In genomic region chr3:45687828-45688193, GRCh38 we compare ENCODE assay signal across 8 cellular contexts. TPM values are rescaled to one million over a fixed set of nuclear protein-coding genes. Genes with fewer than 3 reads are reported as not detected.
A peak's percentile ranks its signal among the peaks of the same experiment; 100 is the strongest.
DNase-seq lines count a peak whose midpoint lies in the region; ATAC-seq and TF ChIP-seq lines count a peak whose summit lies in the region.

No MANE protein-coding gene starts in this region.

- no peak for ATAC-seq in stimulated activated memory B cell treated with anti-CD40 and anti-IgM and Interleukin-4, amounts not matched to agents 10 μg/mL and 1 μg/mL and 100 μg/mL, for 72 hours
- ATAC-seq in GM18867 (IDR thresholded peaks at IDR 0.05; ENCODE audit: unreplicated experiment) (no peak), HG02852 (IDR thresholded peaks at IDR 0.05; ENCODE audit: unreplicated experiment) (no peak)

- peaks cover 5% of the 10 kb centered on the region for H3K27me3 Mint-ChIP-seq in T-helper 1 cell treated with Interleukin-12 subunit alpha and Interleukin-12 subunit beta and Interleukin-4 antibody, amounts not matched to agents 30 μg/mL and 1 μg/mL, for 36 hours (ENCODE audit: low read depth)
- no peaks in the 10 kb centered on the region for H3K27me3 Mint-ChIP-seq in stimulated activated memory B cell treated with anti-CD40 and anti-IgM and Interleukin-4, amounts not matched to agents 10 μg/mL and 1 μg/mL and 100 μg/mL, for 72 hours

- peak overlapping the region; percentile 60 to 94 (median 68) for H3K4me3 ChIP-seq in fibroblast of lung (replicated peaks in 1 of 4; ENCODE audit: control extremely low read depth in 1 of 4, insufficient read depth in 1 of 4, low read depth in 3 of 4, low read length in 4 of 4)

- H2AFZ ChIP-seq in fibroblast of lung (ENCODE audit: low read length) = no peak overlapping the region

- peak overlapping the region; percentile 68 for H3K4me3 Mint-ChIP-seq in T-helper 1 cell treated with Interleukin-12 subunit alpha and Interleukin-12 subunit beta and Interleukin-4 antibody, amounts not matched to agents 30 μg/mL and 1 μg/mL, for 36 hours
- H3K4me3 Mint-ChIP-seq in stimulated activated memory B cell treated with anti-CD40 and anti-IgM and Interleukin-4, amounts not matched to agents 10 μg/mL and 1 μg/mL and 100 μg/mL, for 72 hours = peak overlapping the region; percentile 47

- H3K36me3 Mint-ChIP-seq in T-helper 1 cell treated with Interleukin-12 subunit alpha and Interleukin-12 subunit beta and Interleukin-4 antibody, amounts not matched to agents 30 μg/mL and 1 μg/mL, for 36 hours (ENCODE audit: low read depth) = peaks cover 28% of the 10 kb centered on the region
- peaks cover 23% of the 10 kb centered on the region for H3K36me3 Mint-ChIP-seq in stimulated activated memory B cell treated with anti-CD40 and anti-IgM and Interleukin-4, amounts not matched to agents 10 μg/mL and 1 μg/mL and 100 μg/mL, for 72 hours

- no peak overlapping the region for H3K27ac Mint-ChIP-seq in T-helper 1 cell treated with Interleukin-12 subunit alpha and Interleukin-12 subunit beta and Interleukin-4 antibody, amounts not matched to agents 30 μg/mL and 1 μg/mL, for 36 hours
- peak overlapping the region; percentile 77 for H3K27ac Mint-ChIP-seq in stimulated activated memory B cell treated with anti-CD40 and anti-IgM and Interleukin-4, amounts not matched to agents 10 μg/mL and 1 μg/mL and 100 μg/mL, for 72 hours

- H3K9me3 ChIP-seq in fibroblast of lung (ENCODE audit: control insufficient read depth, insufficient read depth, low read depth, low read length) = no peaks in the 10 kb centered on the region

- H3K4me1 ChIP-seq in fibroblast of lung (ENCODE audit: control insufficient read depth, extremely low read depth, insufficient read depth, low read length) = peaks cover 6% of the 10 kb centered on the region

- H3K27me3 ChIP-seq in fibroblast of lung (ENCODE audit: control insufficient read depth, insufficient read depth, low read length) = no peaks in the 10 kb centered on the region

- no peaks in the 10 kb centered on the region for H4K20me1 ChIP-seq in fibroblast of lung (ENCODE audit: control insufficient read depth, extremely low read depth, insufficient read depth, low read length)

- no peak overlapping the region for H3K9ac ChIP-seq in fibroblast of lung (ENCODE audit: insufficient read depth, low read length)

- H3K79me2 ChIP-seq in fibroblast of lung (ENCODE audit: control insufficient read depth, insufficient read depth, low read length) = peaks cover 34% of the 10 kb centered on the region

- no peak overlapping the region for H3K27ac ChIP-seq in fibroblast of lung (ENCODE audit: insufficient read depth, low read length)

- DNase-seq in T-helper 1 cell (no peak), SK-N-DZ (ENCODE audit: low spot score) (peak; percentile 13), fibroblast of lung (ENCODE audit: low read depth in 2 of 2) (no peak), NCI-H187 (lab: John Stamatoyannopoulos, UW) (no peak)

- peaks cover 3% of the 10 kb centered on the region for H3K9me3 Mint-ChIP-seq in T-helper 1 cell treated with Interleukin-12 subunit alpha and Interleukin-12 subunit beta and Interleukin-4 antibody, amounts not matched to agents 30 μg/mL and 1 μg/mL, for 36 hours
- H3K9me3 Mint-ChIP-seq in stimulated activated memory B cell treated with anti-CD40 and anti-IgM and Interleukin-4, amounts not matched to agents 10 μg/mL and 1 μg/mL and 100 μg/mL, for 72 hours = no peaks in the 10 kb centered on the region

- H3K36me3 ChIP-seq in fibroblast of lung (ENCODE audit: control insufficient read depth, insufficient read depth, low read length) = peaks cover 2% of the 10 kb centered on the region

- peak overlapping the region; percentile 98 for H3K4me2 ChIP-seq in fibroblast of lung (ENCODE audit: extremely low read depth, insufficient read depth, low read length)

- no peak for TF ChIP-seq CTCF in fibroblast of lung (conservative IDR thresholded peaks at IDR 0.05 in 1 of 2, IDR thresholded peaks at IDR 0.05 in 1 of 2; ENCODE audit: low read depth in 1 of 2, low read length in 2 of 2)

- peaks cover 43% of the 10 kb centered on the region for H3K4me1 Mint-ChIP-seq in T-helper 1 cell treated with Interleukin-12 subunit alpha and Interleukin-12 subunit beta and Interleukin-4 antibody, amounts not matched to agents 30 μg/mL and 1 μg/mL, for 36 hours (ENCODE audit: low read depth)
- peaks cover 33% of the 10 kb centered on the region for H3K4me1 Mint-ChIP-seq in stimulated activated memory B cell treated with anti-CD40 and anti-IgM and Interleukin-4, amounts not matched to agents 10 μg/mL and 1 μg/mL and 100 μg/mL, for 72 hours

RNA-seq across cellular contexts. Expression of gene SACM1L, which starts 1.4 kb away (rescaled TPM):
- polyA plus RNA-seq in SK-N-DZ (2014; cell fraction: cytosol; rRNA removed) = 27.6 and 30.3 TPM in 2 replicates
- polyA plus RNA-seq in SK-N-DZ (2014; cell fraction: nucleus; rRNA removed) = 74.3 and 83.3 TPM in 2 replicates
- 30.0 and 41.8 TPM in 2 replicates for total RNA-seq in fibroblast of lung
- 27.1 and 33.3 TPM in 2 replicates for polyA plus RNA-seq in fibroblast of lung
- 23.3 and 27.6 TPM in 2 replicates for polyA plus RNA-seq in fibroblast of lung (2012)
- 5.0 and 5.6 TPM in 2 replicates for polyA minus RNA-seq in fibroblast of lung (ENCODE audit: low replicate concordance)
